In the genomic region with DNA sequence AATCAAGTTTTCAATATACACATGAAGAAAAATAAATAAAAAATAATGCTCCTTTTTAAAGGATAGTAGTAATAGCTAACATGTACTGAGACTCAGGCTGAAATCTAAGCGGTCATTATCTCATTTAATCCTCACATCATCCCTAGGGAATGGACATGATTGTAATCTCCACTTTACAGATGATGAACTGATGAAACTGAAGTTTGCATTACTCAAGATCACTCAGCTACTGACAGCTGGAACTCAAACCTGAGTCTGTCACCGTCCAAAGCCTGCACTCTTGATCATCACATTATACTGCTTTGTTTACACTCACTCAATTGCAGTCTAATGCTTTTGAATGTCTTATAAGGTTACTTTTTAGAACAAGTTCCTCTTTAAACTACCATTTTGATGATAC, we compare ENCODE assay signal across 10 cellular contexts. TPM values are rescaled to one million over a fixed set of nuclear protein-coding genes. Genes with fewer than 3 reads are reported as not detected.
A peak's percentile ranks its signal among the peaks of the same experiment; 100 is the strongest.
DNase-seq lines count a peak whose midpoint lies in the region; ATAC-seq and TF ChIP-seq lines count a peak whose summit lies in the region.
"Had no signal": no experiment of that assay in that cellular context is flagged by ENCODE, and none has a peak within 500 bp of the region (broad histone marks: within the 10 kb centered on the region; RNA-seq: fewer than 3 reads in every experiment).

No MANE protein-coding gene starts in this region.

- H3K36me3 Mint-ChIP-seq in CD14-positive monocyte: no peaks in the 10 kb centered on the region

- POLR2A ChIA-PET in PC-3 (lab: Charles Lee; ENCODE audit: unreplicated experiment): no interaction called here

- DNase-seq in NCI-H1417 (lab: John Stamatoyannopoulos, UW): peak in 2 of 3 experiments; percentile 31 to 32
- no peak for DNase-seq in NCI-H1417 treated with DMSO at 0.1 percent for 48 hours (lab: John Stamatoyannopoulos, UW)
- peak; percentile 46 for DNase-seq in PC-3
- DNase-seq in foreskin keratinocyte: peak in 1 of 2 donors; percentile 22
- no peak for DNase-seq in stomach
- DNase-seq in stimulated activated CD4-positive, alpha-beta T cell treated with anti-CD3 and anti-CD28 coated beads, Interleukin-2, amount 100 ng/mL, for 24 hours: no peak
- DNase-seq in CD14-positive monocyte (ENCODE audit: low spot score): no peak
- DNase-seq in GDM1 (lab: John Stamatoyannopoulos, UW): no peak
- DNase-seq: foreskin fibroblast, SW 1271 had no signal

- H4K20me1 ChIP-seq in PC-3 (ENCODE audit: low read length): peaks cover 66% of the 10 kb centered on the region

- peak overlapping the region; percentile 41; the same call in 1 of the 2 replicates for H3K9ac ChIP-seq in PC-3 (ENCODE audit: low read length)

- peak overlapping the region; percentile 98 for H3K4me2 ChIP-seq in PC-3 (ENCODE audit: low read length)

- no peaks in the 10 kb centered on the region for H3K9me3 Mint-ChIP-seq in CD14-positive monocyte

- no TSS peak for BruUV-seq in PC-3 (replicated peaks; lab: Mats Ljungman, UMichigan)

- H3K4me1 ChIP-seq in PC-3 (ENCODE audit: insufficient read depth, low read length) (peaks cover 81% of the 10 kb centered on the region), foreskin keratinocyte (peaks cover 60% of the 10 kb centered on the region), stomach (peaks cover 54 to 86% (median 73%) of the 10 kb centered on the region in 4 donors)

- no peaks in the 10 kb centered on the region for H3K36me3 ChIP-seq in PC-3 (ENCODE audit: low read depth, low read length)
- no peaks in the 10 kb centered on the region for H3K36me3 ChIP-seq in stomach

- H3K9me3 ChIP-seq in PC-3 (ENCODE audit: low read length) (no peaks in the 10 kb centered on the region), stomach (no peaks in the 10 kb centered on the region)

- no peak overlapping the region for H2AFZ ChIP-seq in PC-3 (ENCODE audit: low read length)

- H3K9me2 ChIP-seq in PC-3 (replicated peaks; ENCODE audit: low read length): no peaks in the 10 kb centered on the region

- H3K27ac ChIP-seq in PC-3 (ENCODE audit: low read length) (peak overlapping the region; percentile 74), foreskin keratinocyte (peak overlapping the region; percentile 53), stomach (peak overlapping the region in 4 of 5 donors; percentile 70 to 100 (median 98))

- WGBS in stomach, 5 donors: 35 to 43% (median 40%) methylated on average over 2 of the region's 2 CpGs

- intact Hi-C loops in PC-3 (cut with micrococcal nuclease): loop anchor here (10.0 kb wide), 1 partner anchor 345 kb away; no protein-coding TSS in a partner anchor
- intact Hi-C loops in stomach (cut with DNase I; ENCODE audit: low total_unique reads): loop anchor here (10.0 kb wide), 1 partner anchor 75 kb away; no protein-coding TSS in a partner anchor
- intact Hi-C loops in CD14-positive monocyte (cut with micrococcal nuclease): loop anchor here in 1 of 2 donors (10.0 kb wide), 1 partner anchor 1515 kb away; the partner anchor contains the start of genes MYO9A and SENP8

- H3K79me2 ChIP-seq in PC-3 (ENCODE audit: low read length): peaks cover 79% of the 10 kb centered on the region

- peaks cover 65% of the 10 kb centered on the region for H3K4me1 Mint-ChIP-seq in CD14-positive monocyte

- H3K4me3 ChIP-seq in PC-3 (ENCODE audit: low read length): peak overlapping the region; percentile 90
- peak overlapping the region in 2 of 4 donors; percentile 2 to 93 for H3K4me3 ChIP-seq in stomach

- TF ChIP-seq CTCF in PC-3 (conservative IDR thresholded peaks at IDR 0.05; ENCODE audit: low read depth, low read length): no peak
- no peak for TF ChIP-seq CTCF in foreskin keratinocyte (conservative IDR thresholded peaks at IDR 0.05)
- TF ChIP-seq CTCF in stomach (IDR thresholded peaks at IDR 0.05): no peak
- TF ChIP-seq CTCF in CD14-positive monocyte (IDR thresholded peaks at IDR 0.05): no peak

- TF ChIP-seq POLR2A in stomach (IDR thresholded peaks at IDR 0.05): no peak

- H3K27me3 ChIP-seq in PC-3 (ENCODE audit: low read length) (no peaks in the 10 kb centered on the region), foreskin keratinocyte (no peaks in the 10 kb centered on the region), stomach (no peaks in the 10 kb centered on the region)

- no peak overlapping the region for H3K4me3 Mint-ChIP-seq in CD14-positive monocyte

- CTCF ChIA-PET in PC-3 (lab: Charles Lee): no interaction called here

- no peak for ATAC-seq in PC-3
- no peak for ATAC-seq in foreskin keratinocyte

- H3K27me3 Mint-ChIP-seq in CD14-positive monocyte (ENCODE audit: low read depth in 3 of 3): peaks cover 0 to 1% (median 1%) of the 10 kb centered on the region in 3 donors

- H3K27ac Mint-ChIP-seq in CD14-positive monocyte: peak overlapping the region in 1 of 7 donors; percentile 83

- TF ChIP-seq EP300 in stomach (IDR thresholded peaks at IDR 0.05): no peak

- peaks cover 6% of the 10 kb centered on the region for H3F3A ChIP-seq in PC-3 (ENCODE audit: low read length, unreplicated experiment)

RNA-seq across cellular contexts. Expression of gene NPTN, which starts 3.2 kb away (rescaled TPM):
- 115 and 164 TPM in 2 replicates for total RNA-seq in PC-3 (2014; rRNA removed)
- 174 and 184 TPM in 2 replicates for total RNA-seq in foreskin keratinocyte
- 65.2 and 89.3 TPM in 2 replicates for polyA plus RNA-seq in foreskin keratinocyte
- 100 to 1,000 TPM in 4 of 5 donors, 10 to 100 TPM in 1; 58.8 to 228 (median 127) TPM for total RNA-seq in stomach
- 10 to 100 TPM; 41.4 to 73.4 (median 45.5) TPM for polyA plus RNA-seq in stomach
- 10 to 100 TPM; 86.5 to 88.0 TPM for polyA plus RNA-seq in CD14-positive monocyte

RNA-seq across cellular contexts. Expression of gene CD276, which starts 54.2 kb away (rescaled TPM):
- total RNA-seq in PC-3 (2014; rRNA removed): 85.3 and 85.6 TPM in 2 replicates
- 107 and 126 TPM in 2 replicates for total RNA-seq in foreskin keratinocyte
- 118 and 129 TPM in 2 replicates for polyA plus RNA-seq in foreskin keratinocyte
- 100 to 1,000 TPM in 1 of 5 donors, 10 to 100 TPM in 4; 24.4 to 185 (median 34.4) TPM for total RNA-seq in stomach
- 10 to 100 TPM; 10.4 to 33.9 (median 19.3) TPM for polyA plus RNA-seq in stomach
- under 1 TPM; 0.52 to 0.64 TPM for polyA plus RNA-seq in CD14-positive monocyte

Comparison
In these comparisons a context has a peak if more than half of its experiments do, and no peak if none do; other contexts are left out.
1. DNase-seq: peak in NCI-H1417 (2 of 3) and PC-3 (single experiment); none in NCI-H1417 treated with DMSO at 0.1 percent for 48 hours (single experiment), stomach (single experiment), stimulated activated CD4-positive, alpha-beta T cell treated with anti-CD3 and anti-CD28 coated beads, Interleukin-2, amount 100 ng/mL, for 24 hours (0 of 2), CD14-positive monocyte (single experiment) and GDM1 (single experiment).
2. Peak in every context shown above with its lines, with median percentiles within 50 percentile points of each other: H3K27ac ChIP-seq.